In the genomic region with DNA sequence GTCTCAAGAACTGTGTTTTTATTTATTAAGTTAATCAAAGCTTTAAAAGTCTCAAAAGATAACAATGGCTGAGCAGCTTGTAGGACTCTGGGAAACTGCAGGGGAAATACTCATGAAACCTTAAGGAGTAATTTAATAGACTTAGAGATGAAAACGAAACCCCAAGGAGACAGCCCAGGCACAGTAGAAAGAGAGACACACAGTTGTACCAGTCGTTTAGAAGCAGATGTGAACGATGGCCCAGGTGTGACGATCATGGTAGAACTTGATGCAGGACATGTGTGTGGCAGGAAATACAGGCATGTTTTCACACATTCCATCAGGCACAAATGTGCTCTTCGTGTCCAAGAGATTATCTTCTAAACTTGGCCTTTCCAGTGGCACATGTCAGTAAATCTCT, we compare ENCODE assay signal across 28 cellular contexts.
"Had no signal": no experiment of that assay in that cellular context is flagged by ENCODE, and none has a peak within 500 bp of the region (broad histone marks: within the 10 kb centered on the region; RNA-seq: fewer than 3 reads in every experiment).

No MANE protein-coding gene starts in this region.

- H3K4me3 ChIP-seq: ascending aorta, coronary artery, dorsolateral prefrontal cortex, esophagus muscularis mucosa, heart left ventricle had no signal

- H3K4me1 ChIP-seq: ascending aorta, esophagus muscularis mucosa, heart left ventricle had no signal

- H3K36me3 ChIP-seq: ascending aorta, brain microvascular endothelial cell, esophagus muscularis mucosa, heart left ventricle had no signal

- H3K9me3 ChIP-seq: ascending aorta, esophagus muscularis mucosa had no signal

- DNase-seq: activated CD4-positive, alpha-beta memory T cell treated with anti-CD3 and anti-CD28 coated beads, Interleukin-2, amount 10 ng/mL, durations not matched to agents 7 days and 5 days; activated CD4-positive, alpha-beta T cell treated with anti-CD3 and anti-CD28 coated beads for 1 hour; activated CD4-positive, alpha-beta T cell treated with anti-CD3 and anti-CD28 coated beads for 4 hours; activated CD4-positive, alpha-beta T cell treated with anti-CD3 and anti-CD28 coated beads, Interleukin-2, amount 10 ng/mL, durations not matched to agents 7 days and 5 days; activated CD4-positive, alpha-beta T cell treated with anti-CD3 and anti-CD28 coated beads, Interleukin-2, amount 50 U/mL, for 4 hours; activated CD4-positive, CD25-positive, alpha-beta regulatory T cell; activated CD8-positive, alpha-beta memory T cell treated with anti-CD3 and anti-CD28 coated beads, Interleukin-2, amount 50 U/mL, for 48 hours; activated gamma-delta T cell; activated naive CD4-positive, alpha-beta T cell; activated naive CD4-positive, alpha-beta T cell treated with anti-CD3 and anti-CD28 coated beads, Interleukin-2, amount 10 ng/mL, durations not matched to agents 7 days and 5 days; activated naive CD8-positive, alpha-beta T cell treated with anti-CD3 and anti-CD28 coated beads, Interleukin-2, amount 10 ng/mL, durations not matched to agents 7 days and 5 days; activated T-cell treated with anti-CD3 and anti-CD28 coated beads for 4 hours; activated T-cell treated with anti-CD3 and anti-CD28 coated beads, Interleukin-2, amount 50 U/mL, for 24 hours; activated T-cell treated with anti-CD3 and anti-CD28 coated beads, Interleukin-2, amount 50 U/mL, for 72 hours; brain microvascular endothelial cell; dorsolateral prefrontal cortex; effector memory CD4-positive, alpha-beta T cell; endodermal cell; erythroblast; heart left ventricle; hypothalamus; T-helper 17 cell had no signal

- H3K27ac ChIP-seq: ascending aorta, brain microvascular endothelial cell, coronary artery, dorsolateral prefrontal cortex, esophagus muscularis mucosa, heart left ventricle had no signal

- H3K27me3 ChIP-seq: ascending aorta, brain microvascular endothelial cell, dorsolateral prefrontal cortex, esophagus muscularis mucosa, heart left ventricle had no signal

- ATAC-seq: activated naive CD4-positive, alpha-beta T cell treated with anti-CD3 and anti-CD28 coated beads, Interleukin-2, amount 50 U/mL, for 72 hours; activated T-cell treated with anti-CD3 and anti-CD28 coated beads, Interleukin-2, amount 50 U/mL, for 72 hours; heart left ventricle; T-helper 17 cell had no signal

- FAIRE-seq: bronchial epithelial cell, frontal cortex had no signal
